ENCODE assay signal across 1 cellular context in the genomic region with DNA sequence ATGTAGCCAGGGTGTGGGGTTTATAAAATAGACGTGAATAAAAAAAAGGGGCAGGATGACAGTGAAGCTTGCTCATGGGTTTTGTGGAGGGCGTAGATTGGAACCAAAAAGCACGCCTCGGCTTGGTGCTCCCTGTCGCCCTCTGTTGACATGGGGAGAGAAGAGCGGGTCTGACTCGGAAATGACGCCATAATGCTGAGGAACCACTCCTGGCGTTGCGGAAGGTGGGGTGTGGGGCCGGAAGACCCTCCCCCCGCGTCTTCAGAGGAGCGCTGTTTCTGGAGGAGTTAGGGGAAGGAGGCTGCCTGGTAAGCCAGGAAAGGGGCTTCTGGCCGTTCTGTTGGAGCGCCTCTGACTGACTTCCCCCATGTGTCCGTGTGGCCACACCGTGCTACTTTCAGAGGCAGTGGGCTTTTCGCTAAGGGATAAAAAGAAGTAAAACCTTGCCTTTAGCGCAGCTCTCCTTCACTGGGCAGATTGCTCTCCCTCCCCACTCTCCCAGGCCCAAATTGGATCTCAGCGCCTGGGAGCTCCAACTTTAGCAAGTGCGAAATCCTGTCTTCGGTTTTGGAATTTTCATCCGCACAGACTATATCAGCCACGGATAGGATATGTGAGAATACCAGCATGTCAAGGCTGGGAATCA.
TF ChIP-seq lines count a peak whose summit lies in the region.

No MANE protein-coding gene starts in this region.

TF ChIP-seq in HEK293, 187 proteins besides CTCF, POLR2A, EP300 and RAD21 (continued from another document and continues in another):
- TF ChIP-seq ZNF404 (tag by site-specific recombination; IDR thresholded peaks at IDR 0.05) (no peak), EGR2 (tag by site-specific recombination; IDR thresholded peaks at IDR 0.05; ENCODE audit: low read depth) (peak; percentile 29; the same call in 1 of the 2 replicates), TRIM28 (IDR thresholded peaks at IDR 0.05; ENCODE audit: borderline replicate concordance, low read length) (0 out of 2 replicates have a peak, but pooled peaks have one; percentile 27), KLF8 (tag by site-specific recombination; IDR thresholded peaks at IDR 0.05) (no peak), SP2 (tag by site-specific recombination; IDR thresholded peaks at IDR 0.05) (peak; percentile 76), SETDB1 (IDR thresholded peaks at IDR 0.05; ENCODE audit: insufficient read length, low read length) (peak; percentile 69), ZNF416 (tag by site-specific recombination; IDR thresholded peaks at IDR 0.05) (no peak), ZBTB21 (tag by site-specific recombination; IDR thresholded peaks at IDR 0.05) (peak; percentile 98), ZNF366 (tag by site-specific recombination; conservative IDR thresholded peaks at IDR 0.05) (no peak), ZNF549 (tag by site-specific recombination; IDR thresholded peaks at IDR 0.05) (no peak), ZBTB17 (tag by site-specific recombination; IDR thresholded peaks at IDR 0.05) (peak; percentile 80), KLF1 (tag by site-specific recombination; IDR thresholded peaks at IDR 0.05) (no peak), ZNF324 (tag by site-specific recombination; IDR thresholded peaks at IDR 0.05) (0 out of 2 replicates have a peak, but pooled peaks have one; percentile 44), ZNF677 (tag by site-specific recombination; IDR thresholded peaks at IDR 0.05) (no peak), ZNF610 (tag by site-specific recombination; IDR thresholded peaks at IDR 0.05; ENCODE audit: borderline replicate concordance) (peak; percentile 52; the same call in 1 of the 2 replicates), GLIS2 (tag by site-specific recombination; IDR thresholded peaks at IDR 0.05) (peak; percentile 60; the same call in 1 of the 2 replicates), ZNF623 (tag by site-specific recombination; IDR thresholded peaks at IDR 0.05) (no peak), SP3 (tag by site-specific recombination; IDR thresholded peaks at IDR 0.05) (peak; percentile 54; the same call in 1 of the 2 replicates), ZNF341 (tag by site-specific recombination; IDR thresholded peaks at IDR 0.05; ENCODE audit: low read depth) (peak; percentile 64), ZNF132 (tag by site-specific recombination; IDR thresholded peaks at IDR 0.05; ENCODE audit: borderline replicate concordance) (no peak), REPIN1 (tag by site-specific recombination; IDR thresholded peaks at IDR 0.05; ENCODE audit: low read depth) (no peak), KLF16 (tag by site-specific recombination; IDR thresholded peaks at IDR 0.05) (0 out of 2 replicates have a peak, but pooled peaks have one; percentile 15), ZNF37A (tag by site-specific recombination; IDR thresholded peaks at IDR 0.05) (no peak), ZNF335 (tag by site-specific recombination; conservative IDR thresholded peaks at IDR 0.05) (peak; percentile 56), ZNF514 (tag by site-specific recombination; IDR thresholded peaks at IDR 0.05) (no peak)
- TF ChIP-seq, protein P1, sequence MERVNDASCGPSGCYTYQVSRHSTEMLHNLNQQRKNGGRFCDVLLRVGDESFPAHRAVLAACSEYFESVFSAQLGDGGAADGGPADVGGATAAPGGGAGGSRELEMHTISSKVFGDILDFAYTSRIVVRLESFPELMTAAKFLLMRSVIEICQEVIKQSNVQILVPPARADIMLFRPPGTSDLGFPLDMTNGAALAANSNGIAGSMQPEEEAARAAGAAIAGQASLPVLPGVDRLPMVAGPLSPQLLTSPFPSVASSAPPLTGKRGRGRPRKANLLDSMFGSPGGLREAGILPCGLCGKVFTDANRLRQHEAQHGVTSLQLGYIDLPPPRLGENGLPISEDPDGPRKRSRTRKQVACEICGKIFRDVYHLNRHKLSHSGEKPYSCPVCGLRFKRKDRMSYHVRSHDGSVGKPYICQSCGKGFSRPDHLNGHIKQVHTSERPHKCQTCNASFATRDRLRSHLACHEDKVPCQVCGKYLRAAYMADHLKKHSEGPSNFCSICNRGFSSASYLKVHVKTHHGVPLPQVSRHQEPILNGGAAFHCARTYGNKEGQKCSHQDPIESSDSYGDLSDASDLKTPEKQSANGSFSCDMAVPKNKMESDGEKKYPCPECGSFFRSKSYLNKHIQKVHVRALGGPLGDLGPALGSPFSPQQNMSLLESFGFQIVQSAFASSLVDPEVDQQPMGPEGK (tag by site-specific recombination; IDR thresholded peaks at IDR 0.05) = peak; percentile 90
- TF ChIP-seq, protein P2, sequence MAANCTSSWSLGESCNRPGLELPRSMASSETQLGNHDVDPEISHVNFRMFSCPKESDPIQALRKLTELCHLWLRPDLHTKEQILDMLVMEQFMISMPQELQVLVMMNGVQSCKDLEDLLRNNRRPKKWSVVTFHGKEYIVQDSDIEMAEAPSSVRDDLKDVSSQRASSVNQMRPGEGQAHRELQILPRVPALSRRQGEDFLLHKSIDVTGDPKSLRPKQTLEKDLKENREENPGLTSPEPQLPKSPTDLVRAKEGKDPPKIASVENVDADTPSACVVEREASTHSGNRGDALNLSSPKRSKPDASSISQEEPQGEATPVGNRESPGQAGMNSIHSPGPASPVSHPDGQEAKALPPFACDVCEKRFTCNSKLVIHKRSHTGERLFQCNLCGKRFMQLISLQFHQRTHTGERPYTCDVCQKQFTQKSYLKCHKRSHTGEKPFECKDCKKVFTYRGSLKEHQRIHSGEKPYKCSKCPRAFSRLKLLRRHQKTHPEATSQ (tag by site-specific recombination; IDR thresholded peaks at IDR 0.05) = peak; percentile 84; the same call in 1 of the 2 replicates
- TF ChIP-seq, protein P3, sequence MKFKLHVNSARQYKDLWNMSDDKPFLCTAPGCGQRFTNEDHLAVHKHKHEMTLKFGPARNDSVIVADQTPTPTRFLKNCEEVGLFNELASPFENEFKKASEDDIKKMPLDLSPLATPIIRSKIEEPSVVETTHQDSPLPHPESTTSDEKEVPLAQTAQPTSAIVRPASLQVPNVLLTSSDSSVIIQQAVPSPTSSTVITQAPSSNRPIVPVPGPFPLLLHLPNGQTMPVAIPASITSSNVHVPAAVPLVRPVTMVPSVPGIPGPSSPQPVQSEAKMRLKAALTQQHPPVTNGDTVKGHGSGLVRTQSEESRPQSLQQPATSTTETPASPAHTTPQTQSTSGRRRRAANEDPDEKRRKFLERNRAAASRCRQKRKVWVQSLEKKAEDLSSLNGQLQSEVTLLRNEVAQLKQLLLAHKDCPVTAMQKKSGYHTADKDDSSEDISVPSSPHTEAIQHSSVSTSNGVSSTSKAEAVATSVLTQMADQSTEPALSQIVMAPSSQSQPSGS (tag by site-specific recombination; IDR thresholded peaks at IDR 0.05; ENCODE audit: low read depth) = peak; percentile 76
- TF ChIP-seq, protein P4, sequence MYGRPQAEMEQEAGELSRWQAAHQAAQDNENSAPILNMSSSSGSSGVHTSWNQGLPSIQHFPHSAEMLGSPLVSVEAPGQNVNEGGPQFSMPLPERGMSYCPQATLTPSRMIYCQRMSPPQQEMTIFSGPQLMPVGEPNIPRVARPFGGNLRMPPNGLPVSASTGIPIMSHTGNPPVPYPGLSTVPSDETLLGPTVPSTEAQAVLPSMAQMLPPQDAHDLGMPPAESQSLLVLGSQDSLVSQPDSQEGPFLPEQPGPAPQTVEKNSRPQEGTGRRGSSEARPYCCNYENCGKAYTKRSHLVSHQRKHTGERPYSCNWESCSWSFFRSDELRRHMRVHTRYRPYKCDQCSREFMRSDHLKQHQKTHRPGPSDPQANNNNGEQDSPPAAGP (tag by site-specific recombination; IDR thresholded peaks at IDR 0.05) = 0 out of 2 replicates have a peak, but pooled peaks have one; percentile 41
- TF ChIP-seq, protein P5, sequence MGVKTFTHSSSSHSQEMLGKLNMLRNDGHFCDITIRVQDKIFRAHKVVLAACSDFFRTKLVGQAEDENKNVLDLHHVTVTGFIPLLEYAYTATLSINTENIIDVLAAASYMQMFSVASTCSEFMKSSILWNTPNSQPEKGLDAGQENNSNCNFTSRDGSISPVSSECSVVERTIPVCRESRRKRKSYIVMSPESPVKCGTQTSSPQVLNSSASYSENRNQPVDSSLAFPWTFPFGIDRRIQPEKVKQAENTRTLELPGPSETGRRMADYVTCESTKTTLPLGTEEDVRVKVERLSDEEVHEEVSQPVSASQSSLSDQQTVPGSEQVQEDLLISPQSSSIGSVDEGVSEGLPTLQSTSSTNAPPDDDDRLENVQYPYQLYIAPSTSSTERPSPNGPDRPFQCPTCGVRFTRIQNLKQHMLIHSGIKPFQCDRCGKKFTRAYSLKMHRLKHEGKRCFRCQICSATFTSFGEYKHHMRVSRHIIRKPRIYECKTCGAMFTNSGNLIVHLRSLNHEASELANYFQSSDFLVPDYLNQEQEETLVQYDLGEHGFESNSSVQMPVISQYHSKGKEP (tag by site-specific recombination; IDR thresholded peaks at IDR 0.05) = no peak
- TF ChIP-seq, protein P6, sequence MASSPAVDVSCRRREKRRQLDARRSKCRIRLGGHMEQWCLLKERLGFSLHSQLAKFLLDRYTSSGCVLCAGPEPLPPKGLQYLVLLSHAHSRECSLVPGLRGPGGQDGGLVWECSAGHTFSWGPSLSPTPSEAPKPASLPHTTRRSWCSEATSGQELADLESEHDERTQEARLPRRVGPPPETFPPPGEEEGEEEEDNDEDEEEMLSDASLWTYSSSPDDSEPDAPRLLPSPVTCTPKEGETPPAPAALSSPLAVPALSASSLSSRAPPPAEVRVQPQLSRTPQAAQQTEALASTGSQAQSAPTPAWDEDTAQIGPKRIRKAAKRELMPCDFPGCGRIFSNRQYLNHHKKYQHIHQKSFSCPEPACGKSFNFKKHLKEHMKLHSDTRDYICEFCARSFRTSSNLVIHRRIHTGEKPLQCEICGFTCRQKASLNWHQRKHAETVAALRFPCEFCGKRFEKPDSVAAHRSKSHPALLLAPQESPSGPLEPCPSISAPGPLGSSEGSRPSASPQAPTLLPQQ (tag by site-specific recombination; IDR thresholded peaks at IDR 0.05) = peak; percentile 56; the same call in 1 of the 2 replicates
- TF ChIP-seq, protein P7, sequence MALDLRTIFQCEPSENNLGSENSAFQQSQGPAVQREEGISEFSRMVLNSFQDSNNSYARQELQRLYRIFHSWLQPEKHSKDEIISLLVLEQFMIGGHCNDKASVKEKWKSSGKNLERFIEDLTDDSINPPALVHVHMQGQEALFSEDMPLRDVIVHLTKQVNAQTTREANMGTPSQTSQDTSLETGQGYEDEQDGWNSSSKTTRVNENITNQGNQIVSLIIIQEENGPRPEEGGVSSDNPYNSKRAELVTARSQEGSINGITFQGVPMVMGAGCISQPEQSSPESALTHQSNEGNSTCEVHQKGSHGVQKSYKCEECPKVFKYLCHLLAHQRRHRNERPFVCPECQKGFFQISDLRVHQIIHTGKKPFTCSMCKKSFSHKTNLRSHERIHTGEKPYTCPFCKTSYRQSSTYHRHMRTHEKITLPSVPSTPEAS (tag by site-specific recombination; IDR thresholded peaks at IDR 0.05) = no peak
- TF ChIP-seq, protein P8, sequence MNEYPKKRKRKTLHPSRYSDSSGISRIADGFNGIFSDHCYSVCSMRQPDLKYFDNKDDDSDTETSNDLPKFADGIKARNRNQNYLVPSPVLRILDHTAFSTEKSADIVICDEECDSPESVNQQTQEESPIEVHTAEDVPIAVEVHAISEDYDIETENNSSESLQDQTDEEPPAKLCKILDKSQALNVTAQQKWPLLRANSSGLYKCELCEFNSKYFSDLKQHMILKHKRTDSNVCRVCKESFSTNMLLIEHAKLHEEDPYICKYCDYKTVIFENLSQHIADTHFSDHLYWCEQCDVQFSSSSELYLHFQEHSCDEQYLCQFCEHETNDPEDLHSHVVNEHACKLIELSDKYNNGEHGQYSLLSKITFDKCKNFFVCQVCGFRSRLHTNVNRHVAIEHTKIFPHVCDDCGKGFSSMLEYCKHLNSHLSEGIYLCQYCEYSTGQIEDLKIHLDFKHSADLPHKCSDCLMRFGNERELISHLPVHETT (tag by site-specific recombination; IDR thresholded peaks at IDR 0.05) = peak; percentile 65; the same call in 1 of the 2 replicates
- TF ChIP-seq, protein P9, sequence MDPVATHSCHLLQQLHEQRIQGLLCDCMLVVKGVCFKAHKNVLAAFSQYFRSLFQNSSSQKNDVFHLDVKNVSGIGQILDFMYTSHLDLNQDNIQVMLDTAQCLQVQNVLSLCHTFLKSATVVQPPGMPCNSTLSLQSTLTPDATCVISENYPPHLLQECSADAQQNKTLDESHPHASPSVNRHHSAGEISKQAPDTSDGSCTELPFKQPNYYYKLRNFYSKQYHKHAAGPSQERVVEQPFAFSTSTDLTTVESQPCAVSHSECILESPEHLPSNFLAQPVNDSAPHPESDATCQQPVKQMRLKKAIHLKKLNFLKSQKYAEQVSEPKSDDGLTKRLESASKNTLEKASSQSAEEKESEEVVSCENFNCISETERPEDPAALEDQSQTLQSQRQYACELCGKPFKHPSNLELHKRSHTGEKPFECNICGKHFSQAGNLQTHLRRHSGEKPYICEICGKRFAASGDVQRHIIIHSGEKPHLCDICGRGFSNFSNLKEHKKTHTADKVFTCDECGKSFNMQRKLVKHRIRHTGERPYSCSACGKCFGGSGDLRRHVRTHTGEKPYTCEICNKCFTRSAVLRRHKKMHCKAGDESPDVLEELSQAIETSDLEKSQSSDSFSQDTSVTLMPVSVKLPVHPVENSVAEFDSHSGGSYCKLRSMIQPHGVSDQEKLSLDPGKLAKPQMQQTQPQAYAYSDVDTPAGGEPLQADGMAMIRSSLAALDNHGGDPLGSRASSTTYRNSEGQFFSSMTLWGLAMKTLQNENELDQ (tag by site-specific recombination; IDR thresholded peaks at IDR 0.05; ENCODE audit: low read depth) = no peak
- TF ChIP-seq, protein P10, sequence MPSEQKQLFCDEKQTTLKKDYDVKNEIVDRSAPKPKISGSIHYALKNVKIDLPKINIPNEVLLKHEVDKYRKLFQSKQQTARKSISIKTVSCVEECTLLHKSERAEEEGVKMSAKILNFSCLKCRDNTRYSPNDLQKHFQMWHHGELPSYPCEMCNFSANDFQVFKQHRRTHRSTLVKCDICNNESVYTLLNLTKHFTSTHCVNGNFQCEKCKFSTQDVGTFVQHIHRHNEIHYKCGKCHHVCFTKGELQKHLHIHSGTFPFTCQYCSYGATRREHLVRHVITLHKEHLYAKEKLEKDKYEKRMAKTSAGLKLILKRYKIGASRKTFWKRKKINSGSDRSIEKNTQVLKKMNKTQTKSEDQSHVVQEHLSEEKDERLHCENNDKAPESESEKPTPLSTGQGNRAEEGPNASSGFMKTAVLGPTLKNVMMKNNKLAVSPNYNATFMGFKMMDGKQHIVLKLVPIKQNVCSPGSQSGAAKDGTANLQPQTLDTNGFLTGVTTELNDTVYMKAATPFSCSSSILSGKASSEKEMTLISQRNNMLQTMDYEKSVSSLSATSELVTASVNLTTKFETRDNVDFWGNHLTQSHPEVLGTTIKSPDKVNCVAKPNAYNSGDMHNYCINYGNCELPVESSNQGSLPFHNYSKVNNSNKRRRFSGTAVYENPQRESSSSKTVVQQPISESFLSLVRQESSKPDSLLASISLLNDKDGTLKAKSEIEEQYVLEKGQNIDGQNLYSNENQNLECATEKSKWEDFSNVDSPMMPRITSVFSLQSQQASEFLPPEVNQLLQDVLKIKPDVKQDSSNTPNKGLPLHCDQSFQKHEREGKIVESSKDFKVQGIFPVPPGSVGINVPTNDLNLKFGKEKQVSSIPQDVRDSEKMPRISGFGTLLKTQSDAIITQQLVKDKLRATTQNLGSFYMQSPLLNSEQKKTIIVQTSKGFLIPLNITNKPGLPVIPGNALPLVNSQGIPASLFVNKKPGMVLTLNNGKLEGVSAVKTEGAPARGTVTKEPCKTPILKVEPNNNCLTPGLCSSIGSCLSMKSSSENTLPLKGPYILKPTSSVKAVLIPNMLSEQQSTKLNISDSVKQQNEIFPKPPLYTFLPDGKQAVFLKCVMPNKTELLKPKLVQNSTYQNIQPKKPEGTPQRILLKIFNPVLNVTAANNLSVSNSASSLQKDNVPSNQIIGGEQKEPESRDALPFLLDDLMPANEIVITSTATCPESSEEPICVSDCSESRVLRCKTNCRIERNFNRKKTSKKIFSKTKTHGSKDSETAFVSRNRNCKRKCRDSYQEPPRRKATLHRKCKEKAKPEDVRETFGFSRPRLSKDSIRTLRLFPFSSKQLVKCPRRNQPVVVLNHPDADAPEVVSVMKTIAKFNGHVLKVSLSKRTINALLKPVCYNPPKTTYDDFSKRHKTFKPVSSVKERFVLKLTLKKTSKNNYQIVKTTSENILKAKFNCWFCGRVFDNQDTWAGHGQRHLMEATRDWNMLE (tag by site-specific recombination; conservative IDR thresholded peaks at IDR 0.05; ENCODE audit: low read depth) = peak; percentile 82
